In genomic region chr10:21517983-21518628, GRCh38 we compare ENCODE assay signal across 1 cellular context.
TF ChIP-seq lines count a peak whose summit lies in the region.

No MANE protein-coding gene starts in this region.

TF ChIP-seq in GM12878, 131 proteins besides CTCF, POLR2A, EP300 and RAD21 (continued from another document):
- TF ChIP-seq, protein P1, sequence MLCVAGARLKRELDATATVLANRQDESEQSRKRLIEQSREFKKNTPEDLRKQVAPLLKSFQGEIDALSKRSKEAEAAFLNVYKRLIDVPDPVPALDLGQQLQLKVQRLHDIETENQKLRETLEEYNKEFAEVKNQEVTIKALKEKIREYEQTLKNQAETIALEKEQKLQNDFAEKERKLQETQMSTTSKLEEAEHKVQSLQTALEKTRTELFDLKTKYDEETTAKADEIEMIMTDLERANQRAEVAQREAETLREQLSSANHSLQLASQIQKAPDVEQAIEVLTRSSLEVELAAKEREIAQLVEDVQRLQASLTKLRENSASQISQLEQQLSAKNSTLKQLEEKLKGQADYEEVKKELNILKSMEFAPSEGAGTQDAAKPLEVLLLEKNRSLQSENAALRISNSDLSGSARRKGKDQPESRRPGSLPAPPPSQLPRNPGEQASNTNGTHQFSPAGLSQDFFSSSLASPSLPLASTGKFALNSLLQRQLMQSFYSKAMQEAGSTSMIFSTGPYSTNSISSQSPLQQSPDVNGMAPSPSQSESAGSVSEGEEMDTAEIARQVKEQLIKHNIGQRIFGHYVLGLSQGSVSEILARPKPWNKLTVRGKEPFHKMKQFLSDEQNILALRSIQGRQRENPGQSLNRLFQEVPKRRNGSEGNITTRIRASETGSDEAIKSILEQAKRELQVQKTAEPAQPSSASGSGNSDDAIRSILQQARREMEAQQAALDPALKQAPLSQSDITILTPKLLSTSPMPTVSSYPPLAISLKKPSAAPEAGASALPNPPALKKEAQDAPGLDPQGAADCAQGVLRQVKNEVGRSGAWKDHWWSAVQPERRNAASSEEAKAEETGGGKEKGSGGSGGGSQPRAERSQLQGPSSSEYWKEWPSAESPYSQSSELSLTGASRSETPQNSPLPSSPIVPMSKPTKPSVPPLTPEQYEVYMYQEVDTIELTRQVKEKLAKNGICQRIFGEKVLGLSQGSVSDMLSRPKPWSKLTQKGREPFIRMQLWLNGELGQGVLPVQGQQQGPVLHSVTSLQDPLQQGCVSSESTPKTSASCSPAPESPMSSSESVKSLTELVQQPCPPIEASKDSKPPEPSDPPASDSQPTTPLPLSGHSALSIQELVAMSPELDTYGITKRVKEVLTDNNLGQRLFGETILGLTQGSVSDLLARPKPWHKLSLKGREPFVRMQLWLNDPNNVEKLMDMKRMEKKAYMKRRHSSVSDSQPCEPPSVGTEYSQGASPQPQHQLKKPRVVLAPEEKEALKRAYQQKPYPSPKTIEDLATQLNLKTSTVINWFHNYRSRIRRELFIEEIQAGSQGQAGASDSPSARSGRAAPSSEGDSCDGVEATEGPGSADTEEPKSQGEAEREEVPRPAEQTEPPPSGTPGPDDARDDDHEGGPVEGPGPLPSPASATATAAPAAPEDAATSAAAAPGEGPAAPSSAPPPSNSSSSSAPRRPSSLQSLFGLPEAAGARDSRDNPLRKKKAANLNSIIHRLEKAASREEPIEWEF (IDR thresholded peaks at IDR 0.05; ENCODE audit: insufficient replicate concordance, low read depth, low read length), result no peak
- TF ChIP-seq ZNF384 (IDR thresholded peaks at IDR 0.05; ENCODE audit: borderline replicate concordance, low read depth, low read length) (peak; percentile 79; the same call in 1 of the 2 replicates), DPF2 (IDR thresholded peaks at IDR 0.05) (no peak), PKNOX1 (IDR thresholded peaks at IDR 0.05) (peak; percentile 26; the same call in 1 of the 2 replicates), BMI1 (IDR thresholded peaks at IDR 0.05; ENCODE audit: borderline replicate concordance) (0 out of 2 replicates have a peak, but pooled peaks have one; percentile 8), MEF2B (IDR thresholded peaks at IDR 0.05; ENCODE audit: partially characterized antibody, poor library complexity, severe bottlenecking) (no peak), SMC3 (IDR thresholded peaks at IDR 0.05; ENCODE audit: borderline replicate concordance, low read length) (no peak)
